Comparison of ENCODE assay signal across 1 cellular context in genomic region chr16:74868501-74868900, GRCh38.
TF ChIP-seq lines count a peak whose summit lies in the region.

No MANE protein-coding gene starts in this region.

TF ChIP-seq in HepG2, 621 proteins besides CTCF, POLR2A, EP300 and RAD21 (continued from another document):
- 0 out of 2 replicates have a peak, but pooled peaks have one; percentile 18 for TF ChIP-seq HNF1A (IDR thresholded peaks at IDR 0.05; ENCODE audit: low read depth)
- no peak; the same call in 1 of the 2 replicates for TF ChIP-seq HNF1A (CRISPR knock-in tag; IDR thresholded peaks at IDR 0.05; ENCODE audit: borderline replicate concordance)
- 0 out of 2 replicates have a peak, but pooled peaks have one; percentile 48 for TF ChIP-seq HDAC1 (CRISPR knock-in tag; IDR thresholded peaks at IDR 0.05)
- no peak for TF ChIP-seq POGZ (CRISPR knock-in tag; IDR thresholded peaks at IDR 0.05)
- TF ChIP-seq FOSL1 (CRISPR knock-in tag; IDR thresholded peaks at IDR 0.05; ENCODE audit: borderline replicate concordance), result no peak
- no peak for TF ChIP-seq DZIP1 (CRISPR knock-in tag; IDR thresholded peaks at IDR 0.05)
- 0 out of 2 replicates have a peak, but pooled peaks have one; percentile 5 for TF ChIP-seq ZNF547 (CRISPR knock-in tag; IDR thresholded peaks at IDR 0.05)
- peak; percentile 40; the same call in 1 of the 2 replicates for TF ChIP-seq RXRB (CRISPR knock-in tag; IDR thresholded peaks at IDR 0.05; ENCODE audit: borderline replicate concordance)
- TF ChIP-seq SOX5 (CRISPR knock-in tag; IDR thresholded peaks at IDR 0.05; ENCODE audit: borderline replicate concordance), result peak; percentile 64; the same call in 1 of the 2 replicates
- 0 out of 2 replicates have a peak, but pooled peaks have one; percentile 35 for TF ChIP-seq SAFB2 (CRISPR knock-in tag; IDR thresholded peaks at IDR 0.05; ENCODE audit: borderline replicate concordance, low read depth)
- 0 out of 2 replicates have a peak, but pooled peaks have one; percentile 44 for TF ChIP-seq RCOR2 (CRISPR knock-in tag; IDR thresholded peaks at IDR 0.05)
- peak; percentile 51; the same call in 1 of the 2 replicates for TF ChIP-seq RARA (CRISPR knock-in tag; IDR thresholded peaks at IDR 0.05)
- TF ChIP-seq ZNF766 (CRISPR knock-in tag; IDR thresholded peaks at IDR 0.05; ENCODE audit: borderline replicate concordance), result no peak
- 0 out of 2 replicates have a peak, but pooled peaks have one; percentile 24 for TF ChIP-seq ERF (CRISPR knock-in tag; IDR thresholded peaks at IDR 0.05)
- no peak for TF ChIP-seq SOX13 (IDR thresholded peaks at IDR 0.05)
- TF ChIP-seq SOX13 (CRISPR knock-in tag; conservative IDR thresholded peaks at IDR 0.05 in 1 of 2, IDR thresholded peaks at IDR 0.05 in 1 of 2), result peak in 1 of 2 experiments; percentile 48; a peak in 2 of 4 replicates
- no peak for TF ChIP-seq ZC3H13 (CRISPR knock-in tag; IDR thresholded peaks at IDR 0.05)
- TF ChIP-seq, protein P1, sequence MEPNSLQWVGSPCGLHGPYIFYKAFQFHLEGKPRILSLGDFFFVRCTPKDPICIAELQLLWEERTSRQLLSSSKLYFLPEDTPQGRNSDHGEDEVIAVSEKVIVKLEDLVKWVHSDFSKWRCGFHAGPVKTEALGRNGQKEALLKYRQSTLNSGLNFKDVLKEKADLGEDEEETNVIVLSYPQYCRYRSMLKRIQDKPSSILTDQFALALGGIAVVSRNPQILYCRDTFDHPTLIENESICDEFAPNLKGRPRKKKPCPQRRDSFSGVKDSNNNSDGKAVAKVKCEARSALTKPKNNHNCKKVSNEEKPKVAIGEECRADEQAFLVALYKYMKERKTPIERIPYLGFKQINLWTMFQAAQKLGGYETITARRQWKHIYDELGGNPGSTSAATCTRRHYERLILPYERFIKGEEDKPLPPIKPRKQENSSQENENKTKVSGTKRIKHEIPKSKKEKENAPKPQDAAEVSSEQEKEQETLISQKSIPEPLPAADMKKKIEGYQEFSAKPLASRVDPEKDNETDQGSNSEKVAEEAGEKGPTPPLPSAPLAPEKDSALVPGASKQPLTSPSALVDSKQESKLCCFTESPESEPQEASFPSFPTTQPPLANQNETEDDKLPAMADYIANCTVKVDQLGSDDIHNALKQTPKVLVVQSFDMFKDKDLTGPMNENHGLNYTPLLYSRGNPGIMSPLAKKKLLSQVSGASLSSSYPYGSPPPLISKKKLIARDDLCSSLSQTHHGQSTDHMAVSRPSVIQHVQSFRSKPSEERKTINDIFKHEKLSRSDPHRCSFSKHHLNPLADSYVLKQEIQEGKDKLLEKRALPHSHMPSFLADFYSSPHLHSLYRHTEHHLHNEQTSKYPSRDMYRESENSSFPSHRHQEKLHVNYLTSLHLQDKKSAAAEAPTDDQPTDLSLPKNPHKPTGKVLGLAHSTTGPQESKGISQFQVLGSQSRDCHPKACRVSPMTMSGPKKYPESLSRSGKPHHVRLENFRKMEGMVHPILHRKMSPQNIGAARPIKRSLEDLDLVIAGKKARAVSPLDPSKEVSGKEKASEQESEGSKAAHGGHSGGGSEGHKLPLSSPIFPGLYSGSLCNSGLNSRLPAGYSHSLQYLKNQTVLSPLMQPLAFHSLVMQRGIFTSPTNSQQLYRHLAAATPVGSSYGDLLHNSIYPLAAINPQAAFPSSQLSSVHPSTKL (CRISPR knock-in tag; IDR thresholded peaks at IDR 0.05), result peak; percentile 69; the same call in 1 of the 2 replicates
- TF ChIP-seq, protein P2, sequence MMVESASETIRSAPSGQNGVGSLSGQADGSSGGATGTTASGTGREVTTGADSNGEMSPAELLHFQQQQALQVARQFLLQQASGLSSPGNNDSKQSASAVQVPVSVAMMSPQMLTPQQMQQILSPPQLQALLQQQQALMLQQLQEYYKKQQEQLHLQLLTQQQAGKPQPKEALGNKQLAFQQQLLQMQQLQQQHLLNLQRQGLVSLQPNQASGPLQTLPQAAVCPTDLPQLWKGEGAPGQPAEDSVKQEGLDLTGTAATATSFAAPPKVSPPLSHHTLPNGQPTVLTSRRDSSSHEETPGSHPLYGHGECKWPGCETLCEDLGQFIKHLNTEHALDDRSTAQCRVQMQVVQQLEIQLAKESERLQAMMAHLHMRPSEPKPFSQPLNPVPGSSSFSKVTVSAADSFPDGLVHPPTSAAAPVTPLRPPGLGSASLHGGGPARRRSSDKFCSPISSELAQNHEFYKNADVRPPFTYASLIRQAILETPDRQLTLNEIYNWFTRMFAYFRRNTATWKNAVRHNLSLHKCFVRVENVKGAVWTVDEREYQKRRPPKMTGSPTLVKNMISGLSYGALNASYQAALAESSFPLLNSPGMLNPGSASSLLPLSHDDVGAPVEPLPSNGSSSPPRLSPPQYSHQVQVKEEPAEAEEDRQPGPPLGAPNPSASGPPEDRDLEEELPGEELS (CRISPR knock-in tag; IDR thresholded peaks at IDR 0.05), result 0 out of 2 replicates have a peak, but pooled peaks have one; percentile 11
- TF ChIP-seq PHF21A (CRISPR knock-in tag; IDR thresholded peaks at IDR 0.05), result peak; percentile 28; the same call in 1 of the 2 replicates
- TF ChIP-seq ATF1 (CRISPR knock-in tag; IDR thresholded peaks at IDR 0.05), result 0 out of 2 replicates have a peak, but pooled peaks have one; percentile 28
- TF ChIP-seq TARDBP (CRISPR knock-in tag; IDR thresholded peaks at IDR 0.05), result peak; percentile 36; the same call in 1 of the 2 replicates
- 0 out of 2 replicates have a peak, but pooled peaks have one; percentile 15 for TF ChIP-seq DPF2 (CRISPR knock-in tag; IDR thresholded peaks at IDR 0.05; ENCODE audit: borderline replicate concordance, low read depth)
- TF ChIP-seq ZNF121 (CRISPR knock-in tag; IDR thresholded peaks at IDR 0.05), result no peak
